31 cellular contexts compared by ENCODE assay signal in the genomic region with DNA sequence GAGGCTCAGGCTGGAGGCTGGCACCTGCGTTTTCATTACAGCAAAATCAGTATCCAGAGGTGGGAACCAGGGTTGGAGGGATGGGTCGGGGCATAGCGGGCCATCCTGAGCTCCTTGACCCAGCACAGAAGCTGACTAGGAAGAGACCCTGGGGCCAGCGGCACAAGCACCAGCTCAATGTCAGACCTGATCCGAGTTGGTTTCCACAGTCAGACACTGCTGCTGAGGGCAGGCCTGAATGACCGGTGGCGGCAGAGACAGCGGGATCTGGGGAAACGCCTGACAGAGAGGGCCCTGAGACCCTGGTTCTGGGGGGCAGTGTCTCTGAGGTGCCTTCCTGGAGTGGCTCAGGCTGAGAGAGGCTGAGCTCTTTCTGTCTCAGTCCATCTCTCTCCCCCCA.
"Had no signal": no experiment of that assay in that cellular context is flagged by ENCODE, and none has a peak within 500 bp of the region (broad histone marks: within the 10 kb centered on the region; RNA-seq: fewer than 3 reads in every experiment).

No MANE protein-coding gene starts in this region.

- H3K9me3 ChIP-seq: ascending aorta, breast epithelium, esophagus muscularis mucosa, gastrocnemius medialis had no signal

- H3K4me1 ChIP-seq: ascending aorta, breast epithelium, esophagus muscularis mucosa, foreskin keratinocyte, gastrocnemius medialis had no signal

- H3K27ac Mint-ChIP-seq: activated CD4-positive, alpha-beta memory T cell treated with anti-CD3 and anti-CD28 coated beads for 36 hours; activated CD4-positive, alpha-beta T cell treated with anti-CD3 and anti-CD28 coated beads for 36 hours; activated CD4-positive, alpha-beta T cell treated with anti-CD3 and anti-CD28 coated beads, Interleukin-2, amount 10 ng/mL, durations not matched to agents 24 days and 14 days; activated CD8-positive, alpha-beta memory T cell treated with anti-CD3 and anti-CD28 coated beads, Interleukin-2, amount 10 ng/mL, durations not matched to agents 7 days and 5 days; activated CD8-positive, alpha-beta T cell treated with anti-CD3 and anti-CD28 coated beads, Interleukin-2, amount 10 ng/mL, durations not matched to agents 7 days and 5 days; activated naive CD4-positive, alpha-beta T cell treated with anti-CD3 and anti-CD28 coated beads, Interleukin-2, amount 10 ng/mL, durations not matched to agents 7 days and 5 days; activated naive CD4-positive, alpha-beta T cell treated with anti-CD3 and anti-CD28 coated beads, Interleukin-2, amount 50 U/mL, for 72 hours; activated naive CD8-positive, alpha-beta T cell treated with anti-CD3 and anti-CD28 coated beads, Interleukin-2, amount 10 ng/mL, durations not matched to agents 7 days and 5 days; activated T-helper 1 cell treated with anti-CD3 and anti-CD28 coated beads, Interleukin-12 subunit alpha, Interleukin-12 subunit beta, Interleukin-2, Interleukin-4 antibody, amounts not matched to agents 30 ng/mL and 10 ng/mL and 1 ng/mL, durations not matched to agents 14 hours and 24 hours and 36 hours; brain; dendritic cell treated with granulocyte-macrophage colony-stimulating factor and Interleukin-4, amounts not matched to agents 40 ng/mL and 50 ng/mL, for 4 days had no signal

- H3K4me3 Mint-ChIP-seq: activated CD4-positive, alpha-beta memory T cell treated with anti-CD3 and anti-CD28 coated beads for 36 hours; activated CD4-positive, alpha-beta T cell treated with anti-CD3 and anti-CD28 coated beads for 36 hours; activated CD4-positive, alpha-beta T cell treated with anti-CD3 and anti-CD28 coated beads, Interleukin-2, amount 10 ng/mL, durations not matched to agents 24 days and 14 days; activated CD8-positive, alpha-beta memory T cell treated with anti-CD3 and anti-CD28 coated beads, Interleukin-2, amount 10 ng/mL, durations not matched to agents 7 days and 5 days; activated CD8-positive, alpha-beta T cell treated with anti-CD3 and anti-CD28 coated beads, Interleukin-2, amount 10 ng/mL, durations not matched to agents 7 days and 5 days; activated naive CD4-positive, alpha-beta T cell treated with anti-CD3 and anti-CD28 coated beads, Interleukin-2, amount 10 ng/mL, durations not matched to agents 7 days and 5 days; activated naive CD8-positive, alpha-beta T cell treated with anti-CD3 and anti-CD28 coated beads, Interleukin-2, amount 10 ng/mL, durations not matched to agents 7 days and 5 days; activated T-helper 1 cell treated with anti-CD3 and anti-CD28 coated beads, Interleukin-12 subunit alpha, Interleukin-12 subunit beta, Interleukin-2, Interleukin-4 antibody, amounts not matched to agents 30 ng/mL and 10 ng/mL and 1 ng/mL, durations not matched to agents 14 hours and 24 hours and 36 hours; brain; dendritic cell treated with granulocyte-macrophage colony-stimulating factor and Interleukin-4, amounts not matched to agents 40 ng/mL and 50 ng/mL, for 4 days had no signal

- H3K27ac ChIP-seq: ascending aorta, breast epithelium, cardiac muscle cell, coronary artery, dorsolateral prefrontal cortex, esophagus muscularis mucosa, foreskin keratinocyte, gastrocnemius medialis had no signal

- H3K27me3 ChIP-seq: ascending aorta, breast epithelium, cardiac muscle cell, dorsolateral prefrontal cortex, foreskin keratinocyte, gastrocnemius medialis had no signal

- H3K4me3 ChIP-seq: ascending aorta, breast epithelium, cardiac muscle cell, coronary artery, dorsolateral prefrontal cortex, esophagus muscularis mucosa, gastrocnemius medialis had no signal

- H3K9me3 Mint-ChIP-seq: activated CD4-positive, alpha-beta memory T cell treated with anti-CD3 and anti-CD28 coated beads for 36 hours; activated CD4-positive, alpha-beta T cell treated with anti-CD3 and anti-CD28 coated beads, Interleukin-2, amount 10 ng/mL, durations not matched to agents 24 days and 14 days; activated naive CD4-positive, alpha-beta T cell treated with anti-CD3 and anti-CD28 coated beads, Interleukin-2, amount 10 ng/mL, durations not matched to agents 7 days and 5 days; activated naive CD4-positive, alpha-beta T cell treated with anti-CD3 and anti-CD28 coated beads, Interleukin-2, amount 50 U/mL, for 72 hours; activated naive CD8-positive, alpha-beta T cell treated with anti-CD3 and anti-CD28 coated beads, Interleukin-2, amount 10 ng/mL, durations not matched to agents 7 days and 5 days; activated T-helper 1 cell treated with anti-CD3 and anti-CD28 coated beads, Interleukin-12 subunit alpha, Interleukin-12 subunit beta, Interleukin-2, Interleukin-4 antibody, amounts not matched to agents 30 ng/mL and 10 ng/mL and 1 ng/mL, durations not matched to agents 14 hours and 24 hours and 36 hours; dendritic cell treated with granulocyte-macrophage colony-stimulating factor and Interleukin-4, amounts not matched to agents 40 ng/mL and 50 ng/mL, for 4 days had no signal

- DNase-seq: activated CD4-positive, alpha-beta memory T cell treated with anti-CD3 and anti-CD28 coated beads for 36 hours; activated CD4-positive, alpha-beta T cell treated with anti-CD3 and anti-CD28 coated beads for 36 hours; activated CD4-positive, alpha-beta T cell treated with anti-CD3 and anti-CD28 coated beads, Interleukin-2, amount 10 ng/mL, durations not matched to agents 24 days and 14 days; activated CD4-positive, CD25-positive, alpha-beta regulatory T cell; activated CD4-positive, CD25-positive, alpha-beta regulatory T cell treated with anti-CD3 and anti-CD28 coated beads, Interleukin-2, amount 50 U/mL, for 72 hours; activated CD8-positive, alpha-beta memory T cell treated with anti-CD3 and anti-CD28 coated beads, Interleukin-2, amount 10 ng/mL, durations not matched to agents 7 days and 5 days; activated CD8-positive, alpha-beta memory T cell treated with anti-CD3 and anti-CD28 coated beads, Interleukin-2, amount 50 U/mL, for 4 hours; activated gamma-delta T cell; activated naive CD4-positive, alpha-beta T cell; activated naive CD4-positive, alpha-beta T cell treated with anti-CD3 and anti-CD28 coated beads, Interleukin-2, amount 10 ng/mL, durations not matched to agents 7 days and 5 days; activated naive CD8-positive, alpha-beta T cell treated with anti-CD3 and anti-CD28 coated beads, Interleukin-2, amount 10 ng/mL, durations not matched to agents 7 days and 5 days; activated T-cell treated with anti-CD3 and anti-CD28 coated beads, Interleukin-2, amount 50 U/mL, for 1 hour; activated T-cell treated with anti-CD3 and anti-CD28 coated beads, Interleukin-2, amount 50 U/mL, for 48 hours; central memory CD4-positive, alpha-beta T cell; effector memory CD4-positive, alpha-beta T cell; erythroblast; foreskin keratinocyte; gastrocnemius medialis; glutamatergic neuron; T-helper 2 cell had no signal

- H3K27me3 Mint-ChIP-seq: activated CD4-positive, alpha-beta T cell treated with anti-CD3 and anti-CD28 coated beads for 36 hours; activated CD4-positive, alpha-beta T cell treated with anti-CD3 and anti-CD28 coated beads, Interleukin-2, amount 10 ng/mL, durations not matched to agents 24 days and 14 days; activated CD8-positive, alpha-beta memory T cell treated with anti-CD3 and anti-CD28 coated beads, Interleukin-2, amount 10 ng/mL, durations not matched to agents 7 days and 5 days; activated naive CD4-positive, alpha-beta T cell treated with anti-CD3 and anti-CD28 coated beads, Interleukin-2, amount 10 ng/mL, durations not matched to agents 7 days and 5 days; activated naive CD8-positive, alpha-beta T cell treated with anti-CD3 and anti-CD28 coated beads, Interleukin-2, amount 10 ng/mL, durations not matched to agents 7 days and 5 days; brain; dendritic cell treated with granulocyte-macrophage colony-stimulating factor and Interleukin-4, amounts not matched to agents 40 ng/mL and 50 ng/mL, for 4 days had no signal

- H3K4me1 Mint-ChIP-seq: activated CD4-positive, alpha-beta T cell treated with anti-CD3 and anti-CD28 coated beads for 36 hours; activated CD4-positive, alpha-beta T cell treated with anti-CD3 and anti-CD28 coated beads, Interleukin-2, amount 10 ng/mL, durations not matched to agents 24 days and 14 days; activated CD8-positive, alpha-beta memory T cell treated with anti-CD3 and anti-CD28 coated beads, Interleukin-2, amount 10 ng/mL, durations not matched to agents 7 days and 5 days; activated naive CD4-positive, alpha-beta T cell treated with anti-CD3 and anti-CD28 coated beads, Interleukin-2, amount 10 ng/mL, durations not matched to agents 7 days and 5 days; activated naive CD8-positive, alpha-beta T cell treated with anti-CD3 and anti-CD28 coated beads, Interleukin-2, amount 10 ng/mL, durations not matched to agents 7 days and 5 days; brain had no signal

- H3K36me3 Mint-ChIP-seq: activated CD4-positive, alpha-beta memory T cell treated with anti-CD3 and anti-CD28 coated beads for 36 hours; activated CD8-positive, alpha-beta memory T cell treated with anti-CD3 and anti-CD28 coated beads, Interleukin-2, amount 10 ng/mL, durations not matched to agents 7 days and 5 days; activated naive CD4-positive, alpha-beta T cell treated with anti-CD3 and anti-CD28 coated beads, Interleukin-2, amount 10 ng/mL, durations not matched to agents 7 days and 5 days; activated naive CD4-positive, alpha-beta T cell treated with anti-CD3 and anti-CD28 coated beads, Interleukin-2, amount 50 U/mL, for 72 hours; activated naive CD8-positive, alpha-beta T cell treated with anti-CD3 and anti-CD28 coated beads, Interleukin-2, amount 10 ng/mL, durations not matched to agents 7 days and 5 days; brain had no signal

- H3K36me3 ChIP-seq: ascending aorta, breast epithelium, cardiac muscle cell, esophagus muscularis mucosa, gastrocnemius medialis had no signal

- ATAC-seq: activated CD4-positive, alpha-beta T cell treated with anti-CD3 and anti-CD28 coated beads for 36 hours; activated CD8-positive, alpha-beta memory T cell treated with anti-CD3 and anti-CD28 coated beads, Interleukin-2, amount 10 ng/mL, durations not matched to agents 7 days and 5 days; activated CD8-positive, alpha-beta T cell treated with anti-CD3 and anti-CD28 coated beads, Interleukin-2, amount 10 ng/mL, durations not matched to agents 7 days and 5 days; activated naive CD4-positive, alpha-beta T cell treated with anti-CD3 and anti-CD28 coated beads, Interleukin-2, amount 50 U/mL, for 72 hours; foreskin keratinocyte; gastrocnemius medialis had no signal
